ENCODE assay signal across 23 cellular contexts in the genomic region with DNA sequence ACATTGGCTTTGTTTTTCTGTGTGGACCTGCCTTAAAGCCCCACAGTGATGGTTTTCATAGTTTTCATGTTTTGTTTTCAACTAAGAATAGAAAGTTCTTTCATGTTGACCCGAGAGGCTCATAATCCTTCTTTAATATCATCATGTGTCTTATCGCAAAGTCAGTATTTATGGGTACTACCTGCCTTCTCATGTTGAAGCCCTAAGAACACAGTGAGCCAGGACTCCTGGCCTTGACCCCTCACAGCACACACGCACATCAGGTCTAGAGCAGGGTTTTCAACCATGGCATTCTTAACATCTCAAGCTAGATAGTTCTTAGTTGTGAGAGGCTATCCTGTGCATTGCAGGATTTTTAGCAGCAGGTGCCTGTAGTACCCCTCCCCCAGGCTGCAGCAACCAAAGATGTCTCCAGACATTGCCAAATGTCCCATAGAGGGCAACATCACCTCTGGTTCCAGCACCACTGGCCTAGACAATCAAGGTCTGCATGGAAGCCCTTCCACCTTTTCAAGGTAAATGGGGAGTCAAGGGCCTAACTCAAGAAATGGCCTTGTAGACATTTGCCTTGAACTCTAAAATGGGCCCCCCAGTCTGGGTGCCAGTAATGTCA.
"Had no signal": no experiment of that assay in that cellular context is flagged by ENCODE, and none has a peak within 500 bp of the region (broad histone marks: within the 10 kb centered on the region; RNA-seq: fewer than 3 reads in every experiment).

No MANE protein-coding gene starts in this region.

- H3K4me1 Mint-ChIP-seq: nephron progenitor cell had no signal

- H3K9me3 ChIP-seq: ovary, thyroid gland had no signal

- H3K27ac Mint-ChIP-seq: effector memory CD8-positive, alpha-beta T cell; naive thymus-derived CD4-positive, alpha-beta T cell; nephron progenitor cell; stimulated activated effector memory CD8-positive, alpha-beta T cell treated with anti-CD3 and anti-CD28 coated beads, Interleukin-12 subunit alpha, Interleukin-12 subunit beta, amount 100 ng/mL, for 72 hours had no signal

- DNase-seq: cortex of kidney; effector memory CD8-positive, alpha-beta T cell; head of caudate nucleus; left cardiac atrium; left lung; mesenchymal stem cell; midbrain; naive thymus-derived CD4-positive, alpha-beta T cell; nephron progenitor cell; nucleus accumbens; ovary; posterior cingulate gyrus; right lobe of liver; small intestine; stimulated activated CD4-positive, alpha-beta T cell treated with anti-CD3 and anti-CD28 coated beads, Interleukin-12 subunit alpha, Interleukin-12 subunit beta, amount 100 ng/mL, for 4 hours; stimulated activated CD4-positive, alpha-beta T cell treated with anti-CD3 and anti-CD28 coated beads, Interleukin-1b, Interleukin-23, amount 100 ng/mL, for 48 hours; stimulated activated CD4-positive, alpha-beta T cell treated with anti-CD3 and anti-CD28 coated beads, Interleukin-4, amount 100 ng/mL, for 24 hours; stimulated activated naive CD4-positive, alpha-beta T cell treated with Interleukin-2 at 50 U/mL for 16 hours; stomach; thyroid gland; trophoblast cell had no signal

- H3K27ac ChIP-seq: left lung, ovary, right lobe of liver, stomach, thyroid gland, vagina had no signal

- H3K4me3 ChIP-seq: left lung, ovary, right lobe of liver, stomach, thyroid gland, vagina had no signal

- H3K36me3 Mint-ChIP-seq: stimulated activated effector memory CD8-positive, alpha-beta T cell treated with anti-CD3 and anti-CD28 coated beads, Interleukin-12 subunit alpha, Interleukin-12 subunit beta, amount 100 ng/mL, for 72 hours had no signal

- H3K27me3 ChIP-seq: ovary, right lobe of liver, thyroid gland, vagina had no signal

- H3K36me3 ChIP-seq: left lung, ovary, right lobe of liver, stomach, thyroid gland, vagina had no signal

- H3K4me3 Mint-ChIP-seq: effector memory CD8-positive, alpha-beta T cell; naive thymus-derived CD4-positive, alpha-beta T cell; nephron progenitor cell; stimulated activated effector memory CD8-positive, alpha-beta T cell treated with anti-CD3 and anti-CD28 coated beads, Interleukin-12 subunit alpha, Interleukin-12 subunit beta, amount 100 ng/mL, for 72 hours had no signal

- H3K4me1 ChIP-seq: left lung, right lobe of liver, vagina had no signal
